ENCODE assay signal across 9 cellular contexts in the genomic region with DNA sequence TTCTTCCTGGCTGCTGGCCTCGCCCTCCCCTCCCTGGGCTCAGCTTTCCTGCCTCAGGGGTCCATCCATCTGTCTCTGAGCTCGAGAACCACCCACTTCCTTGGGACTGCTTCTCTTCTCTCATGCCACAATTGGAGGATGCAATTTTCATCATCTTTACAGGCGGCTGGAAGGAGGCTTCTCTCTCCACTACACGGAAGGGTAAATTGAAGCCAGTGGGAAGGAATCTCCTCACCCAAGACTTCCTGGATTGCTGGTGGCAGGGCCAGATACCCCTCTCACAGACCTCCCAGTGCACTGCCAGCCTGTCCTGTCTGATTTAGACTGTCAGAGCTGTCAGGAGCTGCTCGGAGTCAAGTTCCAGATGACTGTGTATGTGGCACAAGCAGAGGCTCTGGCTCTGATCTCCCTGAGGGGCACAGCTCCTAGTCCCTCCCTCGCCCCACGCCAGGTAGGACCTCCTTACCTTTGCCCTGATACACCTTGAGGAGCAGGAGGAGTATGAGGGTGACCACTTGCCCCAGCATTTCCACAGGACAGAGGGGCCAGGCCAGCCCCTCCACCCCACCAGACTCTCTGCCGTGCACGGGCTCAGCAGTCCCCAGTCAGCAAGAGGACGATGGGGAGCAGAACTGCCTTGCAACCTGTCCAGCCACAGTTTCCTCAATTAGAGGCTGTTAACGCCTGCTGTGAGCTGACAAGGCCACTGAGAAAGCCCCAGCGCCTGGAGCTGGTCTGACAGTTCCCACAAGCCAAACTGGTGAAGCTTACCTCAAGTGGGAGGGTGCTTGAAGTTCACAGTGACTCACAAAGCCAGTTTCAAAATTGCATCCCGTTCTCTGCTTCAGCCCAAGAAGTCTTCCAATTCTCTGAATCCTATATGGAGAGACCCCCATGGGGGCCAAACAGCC. TPM values are rescaled to one million over a fixed set of nuclear protein-coding genes. Genes with fewer than 3 reads are reported as not detected.
DNase-seq lines count a peak whose midpoint lies in the region; ATAC-seq and TF ChIP-seq lines count a peak whose summit lies in the region.
"Had no signal": no experiment of that assay in that cellular context is flagged by ENCODE, and none has a peak within 500 bp of the region (broad histone marks: within the 10 kb centered on the region; RNA-seq: fewer than 3 reads in every experiment).

A gene with protein sequence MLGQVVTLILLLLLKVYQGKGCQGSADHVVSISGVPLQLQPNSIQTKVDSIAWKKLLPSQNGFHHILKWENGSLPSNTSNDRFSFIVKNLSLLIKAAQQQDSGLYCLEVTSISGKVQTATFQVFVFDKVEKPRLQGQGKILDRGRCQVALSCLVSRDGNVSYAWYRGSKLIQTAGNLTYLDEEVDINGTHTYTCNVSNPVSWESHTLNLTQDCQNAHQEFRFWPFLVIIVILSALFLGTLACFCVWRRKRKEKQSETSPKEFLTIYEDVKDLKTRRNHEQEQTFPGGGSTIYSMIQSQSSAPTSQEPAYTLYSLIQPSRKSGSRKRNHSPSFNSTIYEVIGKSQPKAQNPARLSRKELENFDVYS (minus strand): TSS at position 737 of the 911 bp plus-strand sequence. CDS start 210 bp downstream, at position 527.

- no peak within 1 kb of the TSS for H3K4me3 Mint-ChIP-seq in CD4-positive, CD25-positive, alpha-beta regulatory T cell
- H3K4me3 Mint-ChIP-seq in progenitor cell of endocrine pancreas (ENCODE audit: low read depth): no peak within 1 kb of the TSS

- H3K27me3 ChIP-seq in CD4-positive, CD25-positive, alpha-beta regulatory T cell (ENCODE audit: control insufficient read depth, insufficient read depth, low read length): no peaks in the 10 kb centered on the region
- H3K27me3 ChIP-seq in lower lobe of right lung (ENCODE audit: low read depth) (no peaks in the 10 kb centered on the region), stomach (no peaks in the 10 kb centered on the region)

- peak; percentile 64 to 71 for ATAC-seq in CD4-positive, CD25-positive, alpha-beta regulatory T cell (ENCODE audit: low read depth in 2 of 2)
- ATAC-seq in lower lobe of right lung: peak; percentile 84
- ATAC-seq: psoas muscle had no signal

- H3K4me1 ChIP-seq in CD4-positive, CD25-positive, alpha-beta regulatory T cell (ENCODE audit: control insufficient read depth, insufficient read depth, low read length, poor library complexity, severe bottlenecking): no peaks in the 10 kb centered on the region
- peaks cover 11% of the 10 kb centered on the region for H3K4me1 ChIP-seq in lower lobe of right lung
- peaks cover 0 to 20% (median 4%) of the 10 kb centered on the region in 4 donors for H3K4me1 ChIP-seq in stomach
- H3K4me1 ChIP-seq: psoas muscle had no signal

- WGBS in stomach, 5 donors: 53 to 72% (median 62%) methylated on average over 8 to 13 of the region's 13 CpGs

- no peak for TF ChIP-seq EP300 in stomach (IDR thresholded peaks at IDR 0.05)

- DNase-seq in CD4-positive, CD25-positive, alpha-beta regulatory T cell: peak in 1 of 3 donors; percentile 14
- DNase-seq in GM20000 (ENCODE audit: low spot score): peak; percentile 74
- DNase-seq in Jurkat, Clone E6-1 (ENCODE audit: low read depth, low spot score): peak; percentile 50
- peak; percentile 53 for DNase-seq in activated T-cell treated with anti-CD3 and anti-CD28 coated beads for 48 hours (ENCODE audit: low read depth)
- DNase-seq in lower lobe of right lung: peak; percentile 73
- DNase-seq in stomach: peak; percentile 38
- no peak for DNase-seq in progenitor cell of endocrine pancreas (ENCODE audit: low spot score, unreplicated experiment)
- DNase-seq in D341Med (ENCODE audit: low spot score): no peak

- H3K9me3 ChIP-seq in CD4-positive, CD25-positive, alpha-beta regulatory T cell (ENCODE audit: control insufficient read depth in 2 of 2, low read length in 2 of 2): no peaks in the 10 kb centered on the region
- no peaks in the 10 kb centered on the region for H3K9me3 ChIP-seq in lower lobe of right lung
- H3K9me3 ChIP-seq in stomach: no peaks in the 10 kb centered on the region
- H3K9me3 ChIP-seq: psoas muscle had no signal

- peak within 1 kb of the TSS in 1 of 3 donors; percentile 6 for H3K27ac Mint-ChIP-seq in CD4-positive, CD25-positive, alpha-beta regulatory T cell
- H3K27ac Mint-ChIP-seq in progenitor cell of endocrine pancreas: no peak within 1 kb of the TSS

- H3K36me3 ChIP-seq in CD4-positive, CD25-positive, alpha-beta regulatory T cell (ENCODE audit: control insufficient read depth, insufficient read depth, low read length): no peaks in the 10 kb centered on the region
- no peaks in the 10 kb centered on the region for H3K36me3 ChIP-seq in lower lobe of right lung
- H3K36me3 ChIP-seq in stomach: no peaks in the 10 kb centered on the region

- H3K36me3 Mint-ChIP-seq in CD4-positive, CD25-positive, alpha-beta regulatory T cell: no peaks in the 10 kb centered on the region
- no peaks in the 10 kb centered on the region for H3K36me3 Mint-ChIP-seq in progenitor cell of endocrine pancreas (ENCODE audit: insufficient read depth)

- peaks cover 0 to 2% (median 0%) of the 10 kb centered on the region in 7 donors for H3K9me3 Mint-ChIP-seq in CD4-positive, CD25-positive, alpha-beta regulatory T cell
- H3K9me3 Mint-ChIP-seq in progenitor cell of endocrine pancreas (ENCODE audit: low read depth): no peaks in the 10 kb centered on the region

- H3K4me3 ChIP-seq in CD4-positive, CD25-positive, alpha-beta regulatory T cell (ENCODE audit: low read depth, low read length): no peak within 1 kb of the TSS
- H3K4me3 ChIP-seq in Jurkat, Clone E6-1 (ENCODE audit: low read length): no peak within 1 kb of the TSS
- H3K4me3 ChIP-seq in lower lobe of right lung (peak within 1 kb of the TSS; percentile 30), stomach (peak within 1 kb of the TSS in 2 of 4 donors; percentile 10 to 15)
- H3K4me3 ChIP-seq: psoas muscle had no signal

- intact Hi-C loops in lower lobe of right lung (cut with DNase I): no loop called here
- intact Hi-C loops in stomach (cut with DNase I; ENCODE audit: low total_unique reads): loop anchor here (10.0 kb wide), 1 partner anchor 92 kb away; a partner anchor contains a TSS

- H3K27me3 Mint-ChIP-seq in CD4-positive, CD25-positive, alpha-beta regulatory T cell: peaks cover 10% of the 10 kb centered on the region
- peaks cover 12% of the 10 kb centered on the region for H3K27me3 Mint-ChIP-seq in progenitor cell of endocrine pancreas

- no peak within 1 kb of the TSS for H3K27ac ChIP-seq in CD4-positive, CD25-positive, alpha-beta regulatory T cell (ENCODE audit: insufficient read depth, low read length, poor library complexity, severe bottlenecking)
- peak within 1 kb of the TSS; percentile 26 for H3K27ac ChIP-seq in lower lobe of right lung
- H3K27ac ChIP-seq in stomach: peak within 1 kb of the TSS in 3 of 5 donors; percentile 8 to 50 (median 42)
- H3K27ac ChIP-seq: psoas muscle had no signal

- TF ChIP-seq CTCF in GM20000 (IDR thresholded peaks at IDR 0.05; ENCODE audit: extremely low read depth, missing control alignments) (no peak), lower lobe of right lung (IDR thresholded peaks at IDR 0.05) (no peak), stomach (IDR thresholded peaks at IDR 0.05) (no peak), progenitor cell of endocrine pancreas (IDR thresholded peaks at IDR 0.05; ENCODE audit: unreplicated experiment) (no peak)

- no peaks in the 10 kb centered on the region for H3K4me1 Mint-ChIP-seq in CD4-positive, CD25-positive, alpha-beta regulatory T cell
- peaks cover 16% of the 10 kb centered on the region for H3K4me1 Mint-ChIP-seq in progenitor cell of endocrine pancreas (ENCODE audit: low read depth)

- no peak for TF ChIP-seq POLR2A in stomach (IDR thresholded peaks at IDR 0.05)

RNA-seq across cellular contexts. Expression of the gene that starts here (rescaled TPM):
- 0.47 TPM for total RNA-seq in CD4-positive, CD25-positive, alpha-beta regulatory T cell
- polyA plus RNA-seq in CD4-positive, CD25-positive, alpha-beta regulatory T cell: under 1 TPM; 0.26 to 0.63 (median 0.43) TPM
- 4.5 TPM for polyA plus RNA-seq in Jurkat, Clone E6-1 (2012; ENCODE audit: insufficient read depth, insufficient read length)
- total RNA-seq in lower lobe of right lung (4.5 TPM), stomach (1 to 10 TPM in 1 of 5 donors, under 1 TPM in 1, not detected in 3; 0.43 to 1.1 TPM), progenitor cell of endocrine pancreas (not detected in 2 replicates)
- under 1 TPM; 0.15 to 0.61 (median 0.37) TPM for polyA plus RNA-seq in stomach

Comparison
In these comparisons a context has a peak if more than half of its experiments do, and no peak if none do; other contexts are left out.
1. Peak in ATAC-seq in CD4-positive, CD25-positive, alpha-beta regulatory T cell; RNA of the gene not detected or under 1 TPM.
2. DNase-seq: peak in GM20000 (single experiment), Jurkat, Clone E6-1 (single experiment), activated T-cell treated with anti-CD3 and anti-CD28 coated beads for 48 hours (single experiment), lower lobe of right lung (single experiment) and stomach (single experiment); none in progenitor cell of endocrine pancreas (single experiment) and D341Med (single experiment).